In genomic region chr17:50959341-50959740, GRCh38 we compare ENCODE assay signal across 30 cellular contexts.
"Had no signal": no experiment of that assay in that cellular context is flagged by ENCODE, and none has a peak within 500 bp of the region (broad histone marks: within the 10 kb centered on the region; RNA-seq: fewer than 3 reads in every experiment).

No MANE protein-coding gene starts in this region.

- FAIRE-seq: endometrium, endothelial cell of umbilical vein had no signal

- H3K36me3 ChIP-seq: adrenal gland, colonic mucosa had no signal

- H3K4me3 ChIP-seq: adrenal gland, body of pancreas, colonic mucosa, esophagus squamous epithelium, heart left ventricle had no signal

- H3K27ac ChIP-seq: adrenal gland, body of pancreas, colonic mucosa, epithelial cell of prostate, esophagus squamous epithelium, heart left ventricle had no signal

- H3K4me1 ChIP-seq: colonic mucosa had no signal

- DNase-seq: activated CD4-positive, alpha-beta memory T cell treated with anti-CD3 and anti-CD28 coated beads, Interleukin-2, amount 10 ng/mL, durations not matched to agents 7 days and 5 days; activated CD4-positive, alpha-beta T cell treated with anti-CD3 and anti-CD28 coated beads for 4 hours; activated CD4-positive, alpha-beta T cell treated with anti-CD3 and anti-CD28 coated beads, Interleukin-2, amount 10 ng/mL, durations not matched to agents 7 days and 5 days; activated CD4-positive, alpha-beta T cell treated with anti-CD3 and anti-CD28 coated beads, Interleukin-2, amount 50 U/mL, for 4 hours; activated CD4-positive, CD25-positive, alpha-beta regulatory T cell; activated CD4-positive, CD25-positive, alpha-beta regulatory T cell treated with anti-CD3 and anti-CD28 coated beads, Interleukin-2, amount 50 U/mL, for 72 hours; activated CD8-positive, alpha-beta memory T cell treated with anti-CD3 and anti-CD28 coated beads, Interleukin-2, amount 50 U/mL, for 48 hours; activated gamma-delta T cell; activated naive CD4-positive, alpha-beta T cell; activated naive CD4-positive, alpha-beta T cell treated with anti-CD3 and anti-CD28 coated beads, Interleukin-2, amount 50 U/mL, for 16 hours; activated naive CD8-positive, alpha-beta T cell treated with anti-CD3 and anti-CD28 coated beads for 36 hours; activated naive CD8-positive, alpha-beta T cell treated with anti-CD3 and anti-CD28 coated beads, Interleukin-2, amount 50 U/mL, for 24 hours; activated T-cell treated with anti-CD3 and anti-CD28 coated beads for 4 hours; activated T-cell treated with anti-CD3 and anti-CD28 coated beads, Interleukin-2, amount 50 U/mL, for 24 hours; activated T-cell treated with anti-CD3 and anti-CD28 coated beads, Interleukin-2, amount 50 U/mL, for 72 hours; amygdala; aorta; body of pancreas; caudate nucleus; colonic mucosa; effector CD8-positive, alpha-beta T cell; esophagus squamous epithelium; foreskin melanocyte; glutamatergic neuron; heart left ventricle; T-helper 2 cell had no signal

- H3K9me3 Mint-ChIP-seq: activated CD4-positive, alpha-beta memory T cell treated with anti-CD3 and anti-CD28 coated beads, Interleukin-2, amount 10 ng/mL, durations not matched to agents 7 days and 5 days; activated CD4-positive, alpha-beta T cell treated with anti-CD3 and anti-CD28 coated beads, Interleukin-2, amount 10 ng/mL, durations not matched to agents 7 days and 5 days; activated naive CD8-positive, alpha-beta T cell treated with anti-CD3 and anti-CD28 coated beads for 36 hours; activated naive CD8-positive, alpha-beta T cell treated with anti-CD3 and anti-CD28 coated beads, Interleukin-2, amount 50 U/mL, for 24 hours; activated T-cell treated with anti-CD3 and anti-CD28 coated beads, Interleukin-2, amount 50 U/mL, for 24 hours; activated T-cell treated with anti-CD3 and anti-CD28 coated beads, Interleukin-2, amount 50 U/mL, for 72 hours had no signal

- H3K27me3 Mint-ChIP-seq: activated CD4-positive, alpha-beta memory T cell treated with anti-CD3 and anti-CD28 coated beads, Interleukin-2, amount 10 ng/mL, durations not matched to agents 7 days and 5 days; activated CD4-positive, alpha-beta T cell treated with anti-CD3 and anti-CD28 coated beads, Interleukin-2, amount 10 ng/mL, durations not matched to agents 7 days and 5 days; activated naive CD8-positive, alpha-beta T cell treated with anti-CD3 and anti-CD28 coated beads for 36 hours; activated naive CD8-positive, alpha-beta T cell treated with anti-CD3 and anti-CD28 coated beads, Interleukin-2, amount 50 U/mL, for 24 hours; activated T-cell treated with anti-CD3 and anti-CD28 coated beads, Interleukin-2, amount 50 U/mL, for 24 hours had no signal

- H3K9me3 ChIP-seq: adrenal gland, body of pancreas, colonic mucosa, esophagus squamous epithelium, heart left ventricle had no signal

- H3K4me3 Mint-ChIP-seq: activated CD4-positive, alpha-beta memory T cell treated with anti-CD3 and anti-CD28 coated beads, Interleukin-2, amount 10 ng/mL, durations not matched to agents 7 days and 5 days; activated CD4-positive, alpha-beta T cell treated with anti-CD3 and anti-CD28 coated beads, Interleukin-2, amount 10 ng/mL, durations not matched to agents 7 days and 5 days; activated naive CD8-positive, alpha-beta T cell treated with anti-CD3 and anti-CD28 coated beads for 36 hours; activated naive CD8-positive, alpha-beta T cell treated with anti-CD3 and anti-CD28 coated beads, Interleukin-2, amount 50 U/mL, for 24 hours; activated T-cell treated with anti-CD3 and anti-CD28 coated beads, Interleukin-2, amount 50 U/mL, for 24 hours; activated T-cell treated with anti-CD3 and anti-CD28 coated beads, Interleukin-2, amount 50 U/mL, for 72 hours had no signal

- H3K27ac Mint-ChIP-seq: activated CD4-positive, alpha-beta memory T cell treated with anti-CD3 and anti-CD28 coated beads, Interleukin-2, amount 10 ng/mL, durations not matched to agents 7 days and 5 days; activated CD4-positive, alpha-beta T cell treated with anti-CD3 and anti-CD28 coated beads, Interleukin-2, amount 10 ng/mL, durations not matched to agents 7 days and 5 days; activated naive CD8-positive, alpha-beta T cell treated with anti-CD3 and anti-CD28 coated beads for 36 hours; activated naive CD8-positive, alpha-beta T cell treated with anti-CD3 and anti-CD28 coated beads, Interleukin-2, amount 50 U/mL, for 24 hours; activated T-cell treated with anti-CD3 and anti-CD28 coated beads, Interleukin-2, amount 50 U/mL, for 72 hours had no signal

- ATAC-seq: activated naive CD8-positive, alpha-beta T cell treated with anti-CD3 and anti-CD28 coated beads, Interleukin-2, amount 50 U/mL, for 24 hours; activated T-cell treated with anti-CD3 and anti-CD28 coated beads, Interleukin-2, amount 50 U/mL, for 72 hours; body of pancreas; heart left ventricle had no signal

- H3K27me3 ChIP-seq: adrenal gland, body of pancreas, colonic mucosa, esophagus squamous epithelium, heart left ventricle had no signal
